8 cellular contexts compared by ENCODE assay signal in genomic region chr5:177427919-177428573, GRCh38. TPM values are rescaled to one million over a fixed set of nuclear protein-coding genes. Genes with fewer than 3 reads are reported as not detected.
DNase-seq lines count a peak whose midpoint lies in the region; ATAC-seq, FAIRE-seq and TF ChIP-seq lines count a peak whose summit lies in the region.

No MANE protein-coding gene starts in this region.

- TF ChIP-seq CTCF in IMR-90 (conservative IDR thresholded peaks at IDR 0.05; ENCODE audit: low read depth, low read length), result no peak

- POLR2A ChIA-PET in IMR-90 (lab: Charles Lee; ENCODE audit: unreplicated experiment), result interaction anchor here (0.7 kb wide), 1 partner anchor 67 kb away, joined by 3 read pairs; no protein-coding TSS in a partner anchor

- H2AFZ ChIP-seq in IMR-90 (replicated peaks; ENCODE audit: low read length, poor library complexity), result no peak overlapping the region

- FAIRE-seq in H54 (lab: Jason Lieb, UNC), result no peak

- intact Hi-C loops in IMR-90 (cut with micrococcal nuclease), result no loop called here

- H3K27ac ChIP-seq in IMR-90 (ENCODE audit: insufficient read depth, low read length) (no peak overlapping the region), muscle layer of colon (ENCODE audit: low read depth, low read length) (no peak overlapping the region)

- H4K5ac ChIP-seq in IMR-90 (ENCODE audit: low read depth, low read length), result no peak overlapping the region

- H2BK5ac ChIP-seq in IMR-90 (ENCODE audit: low read depth, low read length, poor library complexity, severe bottlenecking), result no peak overlapping the region

- H3K4me1 Mint-ChIP-seq in activated naive CD4-positive, alpha-beta T cell treated with anti-CD3 and anti-CD28 coated beads, Interleukin-2, amount 50 U/mL, for 24 hours, result peaks cover 63% of the 10 kb centered on the region

- H3K27me3 Mint-ChIP-seq in activated naive CD4-positive, alpha-beta T cell treated with anti-CD3 and anti-CD28 coated beads, Interleukin-2, amount 50 U/mL, for 24 hours, result no peaks in the 10 kb centered on the region

- H3K4me2 ChIP-seq in IMR-90 (ENCODE audit: low read depth, low read length), result peak overlapping the region; percentile 90; the same call in 1 of the 2 replicates

- H3K36me3 Mint-ChIP-seq in activated naive CD4-positive, alpha-beta T cell treated with anti-CD3 and anti-CD28 coated beads, Interleukin-2, amount 50 U/mL, for 24 hours, result peaks cover 6% of the 10 kb centered on the region

- in situ Hi-C loops in IMR-90 (cut with MboI; ENCODE audit: low sequenced_read_pairs) (no loop called here), ACHN (cut with HindIII; ENCODE audit: low pct_ligation_motif_present, low pct_unique_long_range_greater_than_20kb, low sequenced_read_pairs) (no loop called here)

- 0 out of 2 replicates have a peak overlapping the region, but pooled peaks have one; percentile 18 for H2AK5ac ChIP-seq in IMR-90 (ENCODE audit: low read depth, low read length)

- H3K9me1 ChIP-seq in IMR-90 (ENCODE audit: insufficient read depth, low read length), result peaks cover 15% of the 10 kb centered on the region

- H2BK20ac ChIP-seq in IMR-90 (ENCODE audit: low read depth, low read length), result no peak overlapping the region

- no peak for TF ChIP-seq RAD21 in IMR-90 (IDR thresholded peaks at IDR 0.05; ENCODE audit: low read length)

- no TSS peak for BruUV-seq in IMR-90 (replicated peaks; lab: Mats Ljungman, UMichigan)

- H3K4me1 ChIP-seq in IMR-90 (ENCODE audit: control insufficient read depth, insufficient read depth, low read length) (peaks cover 13% of the 10 kb centered on the region), muscle layer of colon (ENCODE audit: insufficient read depth, low read length) (peaks cover 38% of the 10 kb centered on the region)

- no peak for ATAC-seq in IMR-90 (ENCODE audit: low read depth)

- H3K27ac Mint-ChIP-seq in activated naive CD4-positive, alpha-beta T cell treated with anti-CD3 and anti-CD28 coated beads, Interleukin-2, amount 50 U/mL, for 24 hours, result peak overlapping the region; percentile 82

- dilution Hi-C loops in IMR-90 (cut with HindIII; ENCODE audit: low sequenced_read_pairs, unreplicated experiment), result no loop called here

- H3K4me3 ChIP-seq in IMR-90 (ENCODE audit: insufficient read depth, low read depth, low read length) (no peak overlapping the region), muscle layer of colon (ENCODE audit: low read depth in 1 of 2, low read length in 2 of 2) (peak overlapping the region in 1 of 2 donors; percentile 80)

- no peaks in the 10 kb centered on the region for H3K9me3 Mint-ChIP-seq in activated naive CD4-positive, alpha-beta T cell treated with anti-CD3 and anti-CD28 coated beads, Interleukin-2, amount 50 U/mL, for 24 hours

- no peaks in the 10 kb centered on the region for H3K9me3 ChIP-seq in IMR-90 (ENCODE audit: control insufficient read depth, insufficient read depth, low read length)
- no peaks in the 10 kb centered on the region for H3K9me3 ChIP-seq in muscle layer of colon (ENCODE audit: low read length)

- peak; percentile 28 to 31 for DNase-seq in AML-193 (lab: John Stamatoyannopoulos, UW)
- no peak for DNase-seq in IMR-90
- DNase-seq in H54 (ENCODE audit: insufficient read length, low spot score), result no peak
- DNase-seq in ACHN, result no peak
- no peak for DNase-seq in HPDE6-E6E7 (ENCODE audit: extremely low spot score)
- DNase-seq in hypothalamus (lab: John Stamatoyannopoulos, UW), result no peak

- peak overlapping the region; percentile 93 for H3K4me3 Mint-ChIP-seq in activated naive CD4-positive, alpha-beta T cell treated with anti-CD3 and anti-CD28 coated beads, Interleukin-2, amount 50 U/mL, for 24 hours

- CTCF ChIA-PET in IMR-90 (lab: Yijun Ruan, JAX), result interaction anchor here (1.4 to 3.1 kb wide), 2 partner anchors 12 to 24 kb away, joined by 3 to 13 read pairs; no protein-coding TSS in a partner anchor

- H3K4ac ChIP-seq in IMR-90 (ENCODE audit: low read depth, low read length), result 0 out of 2 replicates have a peak overlapping the region, but pooled peaks have one; percentile 37

- no peak overlapping the region; the same call in 1 of the 2 replicates for H3K14ac ChIP-seq in IMR-90 (replicated peaks; ENCODE audit: low read depth, low read length)

- H2BK120ac ChIP-seq in IMR-90 (ENCODE audit: low read depth, low read length), result no peak overlapping the region

- H3K9ac ChIP-seq in IMR-90 (ENCODE audit: low read depth, low read length) (peak overlapping the region; percentile 64; the same call in 1 of the 2 replicates), muscle layer of colon (ENCODE audit: low read length) (peak overlapping the region; percentile 92)

- peaks cover 29% of the 10 kb centered on the region for H4K20me1 ChIP-seq in IMR-90 (ENCODE audit: insufficient read depth, low read length)

- no peak overlapping the region for H3K18ac ChIP-seq in IMR-90 (ENCODE audit: low read depth, low read length)

- no peak overlapping the region for H3K56ac ChIP-seq in IMR-90 (ENCODE audit: extremely low read depth, insufficient read depth, low read length)

- H2AK9ac ChIP-seq in IMR-90 (replicated peaks; ENCODE audit: low read depth, low read length, poor library complexity), result peak overlapping the region; percentile 86

- H3K79me1 ChIP-seq in IMR-90 (ENCODE audit: low read depth in 1 of 2, low read length in 2 of 2), result peaks cover 13 to 49% of the 10 kb centered on the region in 2 experiments

- TF ChIP-seq POLR2A in IMR-90 (IDR thresholded peaks at IDR 0.05; ENCODE audit: low read depth, low read length) (no peak), H54 (IDR thresholded peaks at IDR 0.05; ENCODE audit: low read depth, low read length) (no peak)

- peak overlapping the region; percentile 71; the same call in 1 of the 2 replicates for H3K23ac ChIP-seq in IMR-90 (ENCODE audit: low read depth, low read length)

- peak overlapping the region in 1 of 2 experiments; percentile 38; a peak in 1 of 4 replicates for H4K8ac ChIP-seq in IMR-90 (ENCODE audit: low read depth in 2 of 2, low read length in 2 of 2)

- peaks cover 10% of the 10 kb centered on the region; the same call in 1 of the 2 replicates for H3K36me3 ChIP-seq in IMR-90 (ENCODE audit: control insufficient read depth, insufficient read depth, low read length)
- H3K36me3 ChIP-seq in muscle layer of colon (ENCODE audit: insufficient read depth, low read length), result peaks cover 20% of the 10 kb centered on the region

- H2BK15ac ChIP-seq in IMR-90 (ENCODE audit: low read depth, low read length), result no peak overlapping the region

- no peak overlapping the region for H4K91ac ChIP-seq in IMR-90 (ENCODE audit: insufficient read depth, low read depth, low read length)

- H3K27me3 ChIP-seq in IMR-90 (ENCODE audit: control insufficient read depth, insufficient read depth, low read length) (no peaks in the 10 kb centered on the region), muscle layer of colon (ENCODE audit: control insufficient read depth in 1 of 2, insufficient read depth in 2 of 2, low read length in 2 of 2) (no peaks in the 10 kb centered on the region)

- WGBS in IMR-90 (ENCODE audit: extremely low coverage in 2 of 2, insufficient read length in 1 of 2), 2 experiments, result 93% methylated on average over 6 of the region's 11 CpGs; no CpG with 5 or more reads in 1 of the 2 experiments

TF ChIP-seq in IMR-90, 13 proteins besides CTCF, POLR2A, EP300 and RAD21 (continues in another document):
- no peak for TF ChIP-seq USF2 (IDR thresholded peaks at IDR 0.05; ENCODE audit: low read depth, low read length)
- no peak for TF ChIP-seq CEBPB (IDR thresholded peaks at IDR 0.05; ENCODE audit: low read depth, low read length)
- TF ChIP-seq MAZ (IDR thresholded peaks at IDR 0.05; ENCODE audit: borderline replicate concordance, low read depth, low read length), result no peak
- no peak for TF ChIP-seq ELK1 (IDR thresholded peaks at IDR 0.05; ENCODE audit: borderline replicate concordance, low read depth, low read length)
- no peak for TF ChIP-seq SMC3 (IDR thresholded peaks at IDR 0.05; ENCODE audit: low read depth, low read length)
- no peak for TF ChIP-seq RCOR1 (IDR thresholded peaks at IDR 0.05; ENCODE audit: insufficient replicate concordance, low read length)

RNA-seq across cellular contexts. Expression of gene GRK6, which starts 1.6 kb away (rescaled TPM):
- total RNA-seq in IMR-90 (2012; rRNA removed), result 30.1 and 35.0 TPM in 2 replicates
- polyA plus RNA-seq in IMR-90 (2012; rRNA removed), result 25.3 and 30.1 TPM in 2 replicates
- 29.1 and 34.2 TPM in 2 replicates for polyA plus RNA-seq in IMR-90 (2012; cell fraction: cytosol; rRNA removed)
- 23.2 and 34.3 TPM in 2 replicates for polyA plus RNA-seq in IMR-90 (2012; cell fraction: nucleus; rRNA removed; ENCODE audit: low replicate concordance)

RNA-seq across cellular contexts. Expression of gene PRR7, which starts 18.6 kb away (rescaled TPM):
- 1.1 TPM in 2 replicates for total RNA-seq in IMR-90 (2012; rRNA removed)
- polyA plus RNA-seq in IMR-90 (2012; rRNA removed), result 10.1 and 13.6 TPM in 2 replicates
- 11.9 and 36.3 TPM in 2 replicates for polyA plus RNA-seq in IMR-90 (2012; cell fraction: cytosol; rRNA removed)
- 12.9 and 42.6 TPM in 2 replicates for polyA plus RNA-seq in IMR-90 (2012; cell fraction: nucleus; rRNA removed; ENCODE audit: low replicate concordance)

RNA-seq across cellular contexts. Expression of gene F12, which starts 18.7 kb away (rescaled TPM):
- 0.36 and 0.56 TPM in 2 replicates for total RNA-seq in IMR-90 (2012; rRNA removed)
- polyA plus RNA-seq in IMR-90 (2012; rRNA removed), result 1.2 and 1.4 TPM in 2 replicates
- polyA plus RNA-seq in IMR-90 (2012; cell fraction: cytosol; rRNA removed), result 1.2 and 1.5 TPM in 2 replicates
- 1.3 and 4.0 TPM in 2 replicates for polyA plus RNA-seq in IMR-90 (2012; cell fraction: nucleus; rRNA removed; ENCODE audit: low replicate concordance)

RNA-seq across cellular contexts. Expression of gene PFN3, which starts 27.6 kb away (rescaled TPM):
- total RNA-seq in IMR-90 (2012; rRNA removed), result not detected in 2 replicates
- polyA plus RNA-seq in IMR-90 (2012; rRNA removed), result not detected in 2 replicates
- polyA plus RNA-seq in IMR-90 (2012; cell fraction: cytosol; rRNA removed), result not detected in 2 replicates
- polyA plus RNA-seq in IMR-90 (2012; cell fraction: nucleus; rRNA removed; ENCODE audit: low replicate concordance), result not detected in 2 replicates

RNA-seq across cellular contexts. Expression of gene SLC34A1, which starts 43.8 kb away (rescaled TPM):
- total RNA-seq in IMR-90 (2012; rRNA removed), result not detected in 2 replicates
- not detected in 2 replicates for polyA plus RNA-seq in IMR-90 (2012; rRNA removed)
- 0.01 TPM in 1 of 2 replicates, not detected in the other for polyA plus RNA-seq in IMR-90 (2012; cell fraction: cytosol; rRNA removed)
- 0.02 and 0.05 TPM in 2 replicates for polyA plus RNA-seq in IMR-90 (2012; cell fraction: nucleus; rRNA removed; ENCODE audit: low replicate concordance)

Comparison
In these comparisons a context has a peak if more than half of its experiments do, and no peak if none do; other contexts are left out.
1. DNase-seq: peak in AML-193 (2 of 2); none in IMR-90 (single experiment), H54 (single experiment), ACHN (single experiment), HPDE6-E6E7 (single experiment) and hypothalamus (0 of 51).